In genomic region chr19:51317968-51318367, GRCh38 we compare ENCODE assay signal across 36 cellular contexts. TPM values are rescaled to one million over a fixed set of nuclear protein-coding genes. Genes with fewer than 3 reads are reported as not detected.
"Had no signal": no experiment of that assay in that cellular context is flagged by ENCODE, and none has a peak within 500 bp of the region (broad histone marks: within the 10 kb centered on the region; RNA-seq: fewer than 3 reads in every experiment).

No MANE protein-coding gene starts in this region.

- DNase-seq: activated effector memory CD4-positive, alpha-beta T cell treated with anti-CD3 and anti-CD28 coated beads, Interleukin-2, amount 50 U/mL, for 16 hours; activated effector memory CD4-positive, alpha-beta T cell treated with Interleukin-2 at 50 U/mL for 16 hours; activated gamma-delta T cell; activated gamma-delta T cell treated with Interleukin-2 at 50 U/mL for 16 hours; activated naive CD4-positive, alpha-beta T cell; activated naive CD4-positive, alpha-beta T cell treated with anti-CD3 and anti-CD28 coated beads for 36 hours; activated naive CD4-positive, alpha-beta T cell treated with anti-CD3 and anti-CD28 coated beads, Interleukin-2, amount 10 ng/mL, durations not matched to agents 7 days and 5 days; activated naive CD4-positive, alpha-beta T cell treated with anti-CD3 and anti-CD28 coated beads, Interleukin-2, amount 50 U/mL, for 16 hours; activated naive CD4-positive, alpha-beta T cell treated with Interleukin-2 at 50 U/mL for 16 hours; activated naive CD8-positive, alpha-beta T cell treated with anti-CD3 and anti-CD28 coated beads for 36 hours; activated naive CD8-positive, alpha-beta T cell treated with anti-CD3 and anti-CD28 coated beads, Interleukin-2, amount 10 ng/mL, durations not matched to agents 7 days and 5 days; activated naive CD8-positive, alpha-beta T cell treated with anti-CD3 and anti-CD28 coated beads, Interleukin-2, amount 50 U/mL, for 24 hours; activated T-cell treated with anti-CD3 and anti-CD28 coated beads, Interleukin-2, amount 50 U/mL, for 1 hour; activated T-cell treated with anti-CD3 and anti-CD28 coated beads, Interleukin-2, amount 50 U/mL, for 24 hours; activated T-cell treated with anti-CD3 and anti-CD28 coated beads, Interleukin-2, amount 50 U/mL, for 4 hours; activated T-cell treated with anti-CD3 and anti-CD28 coated beads, Interleukin-2, amount 50 U/mL, for 48 hours; activated T-cell treated with anti-CD3 and anti-CD28 coated beads, Interleukin-2, amount 50 U/mL, for 72 hours; amniotic stem cell; amygdala; aorta; body of pancreas; brain microvascular endothelial cell; caudate nucleus; central memory CD4-positive, alpha-beta T cell; cerebellar nuclear complex had no signal

- ATAC-seq: activated naive CD4-positive, alpha-beta T cell treated with anti-CD3 and anti-CD28 coated beads, Interleukin-2, amount 50 U/mL, for 72 hours; activated naive CD8-positive, alpha-beta T cell treated with anti-CD3 and anti-CD28 coated beads, Interleukin-2, amount 50 U/mL, for 24 hours; activated T-cell treated with anti-CD3 and anti-CD28 coated beads, Interleukin-2, amount 50 U/mL, for 4 hours; activated T-cell treated with anti-CD3 and anti-CD28 coated beads, Interleukin-2, amount 50 U/mL, for 72 hours; activated T-helper 17 cell treated with anti-CD3 and anti-CD28 coated beads, Interleukin-2, amount 50 U/mL, for 72 hours; body of pancreas had no signal

- H3K27ac ChIP-seq: adrenal gland, ascending aorta, body of pancreas, brain microvascular endothelial cell, breast epithelium, cardiac muscle cell had no signal

- H3K9me3 ChIP-seq: adrenal gland, ascending aorta, body of pancreas had no signal

- H3K27me3 ChIP-seq: adrenal gland, ascending aorta, body of pancreas, brain microvascular endothelial cell, cardiac muscle cell had no signal

- H3K4me3 ChIP-seq: adrenal gland, ascending aorta, body of pancreas, breast epithelium, cardiac muscle cell had no signal

- H3K36me3 ChIP-seq: adrenal gland, ascending aorta, brain microvascular endothelial cell, breast epithelium, cardiac muscle cell had no signal

- H3K4me1 ChIP-seq: ascending aorta, body of pancreas, breast epithelium had no signal

RNA-seq across cellular contexts. Expression of gene IGLON5, which starts 6.5 kb away (rescaled TPM):
- total RNA-seq: activated naive CD4-positive, alpha-beta T cell treated with anti-CD3 and anti-CD28 coated beads for 36 hours; body of pancreas; bronchial epithelial cell; cardiac septum had no signal

RNA-seq across cellular contexts. Expression of gene CLDND2, which starts 50.8 kb away (rescaled TPM):
- total RNA-seq: ascending aorta, body of pancreas, breast epithelium, bronchial epithelial cell, cerebellum, chondrocyte had no signal

RNA-seq across cellular contexts. Expression of gene NKG7, which starts 54.5 kb away (rescaled TPM):
- total RNA-seq: astrocyte, body of pancreas, bronchial epithelial cell, cardiac muscle cell, chondrocyte had no signal
